Comparison of ENCODE assay signal across 8 cellular contexts in the genomic region with DNA sequence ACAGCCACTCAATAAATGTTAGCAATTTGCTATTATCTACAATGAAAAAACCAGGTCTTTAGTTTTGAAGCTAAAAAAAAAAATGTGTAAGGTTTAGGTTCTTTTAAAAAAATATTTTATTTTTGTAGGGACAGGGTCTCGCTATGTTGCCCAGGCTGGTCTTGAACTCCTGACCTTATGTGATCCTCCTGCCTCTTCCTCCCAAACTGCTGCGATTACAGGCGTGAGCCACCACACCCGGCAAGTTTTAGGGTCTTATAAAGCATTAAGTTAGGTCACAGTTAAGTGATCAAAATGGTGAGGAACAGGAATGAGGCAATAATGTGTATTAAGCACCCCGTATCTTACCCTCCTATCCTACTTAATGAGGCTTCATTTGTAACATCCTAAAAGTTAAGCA. TPM values are rescaled to one million over a fixed set of nuclear protein-coding genes. Genes with fewer than 3 reads are reported as not detected.
DNase-seq lines count a peak whose midpoint lies in the region; ATAC-seq and TF ChIP-seq lines count a peak whose summit lies in the region.

No MANE protein-coding gene starts in this region.

- peaks cover 28% of the 10 kb centered on the region for H3K4me1 Mint-ChIP-seq in activated CD4-positive, alpha-beta T cell treated with anti-CD3 and anti-CD28 coated beads, Interleukin-2, amount 10 ng/mL, durations not matched to agents 7 days and 5 days
- H3K4me1 Mint-ChIP-seq in central memory CD8-positive, alpha-beta T cell: peaks cover 27% of the 10 kb centered on the region
- H3K4me1 Mint-ChIP-seq in natural killer cell: peaks cover 41 to 49% of the 10 kb centered on the region in 2 donors

- H3K27me3 ChIP-seq in HL-60 (ENCODE audit: insufficient read depth, poor library complexity, severe bottlenecking): no peaks in the 10 kb centered on the region

- CTCF ChIA-PET in activated CD4-positive, alpha-beta T cell treated with anti-CD3 and anti-CD28 coated beads, Interleukin-2, amount 10 ng/mL, durations not matched to agents 7 days and 5 days (lab: Charles Lee): no interaction called here

- POLR2A ChIA-PET in activated CD4-positive, alpha-beta T cell treated with anti-CD3 and anti-CD28 coated beads, Interleukin-2, amount 10 ng/mL, durations not matched to agents 7 days and 5 days (lab: Charles Lee): no interaction called here

- H3K27ac ChIP-seq in HL-60 (replicated peaks): peak overlapping the region; percentile 77

- peaks cover 25% of the 10 kb centered on the region for H3K36me3 Mint-ChIP-seq in activated CD4-positive, alpha-beta T cell treated with anti-CD3 and anti-CD28 coated beads, Interleukin-2, amount 10 ng/mL, durations not matched to agents 7 days and 5 days (ENCODE audit: low read depth)
- H3K36me3 Mint-ChIP-seq in central memory CD8-positive, alpha-beta T cell (ENCODE audit: insufficient read depth): peaks cover 14% of the 10 kb centered on the region
- no peaks in the 10 kb centered on the region for H3K36me3 Mint-ChIP-seq in natural killer cell

- peak overlapping the region; percentile 93 for H3K27ac Mint-ChIP-seq in activated CD4-positive, alpha-beta T cell treated with anti-CD3 and anti-CD28 coated beads, Interleukin-2, amount 10 ng/mL, durations not matched to agents 7 days and 5 days
- H3K27ac Mint-ChIP-seq in central memory CD8-positive, alpha-beta T cell (ENCODE audit: low read depth): peak overlapping the region; percentile 92
- H3K27ac Mint-ChIP-seq in natural killer cell: peak overlapping the region; percentile 95 to 98

- intact Hi-C loops in natural killer cell (cut with micrococcal nuclease): no loop called here

- peak; percentile 7 for ATAC-seq in central memory CD8-positive, alpha-beta T cell (replicated peaks; ENCODE audit: extremely low read depth, poor library complexity, severe bottlenecking)
- peak; percentile 3 to 21 (median 5) for ATAC-seq in natural killer cell

- DNase-seq in activated CD4-positive, alpha-beta T cell treated with anti-CD3 and anti-CD28 coated beads, Interleukin-2, amount 10 ng/mL, durations not matched to agents 7 days and 5 days: no peak
- no peak for DNase-seq in activated CD4-positive, alpha-beta T cell treated with anti-CD3 and anti-CD28 coated beads, Interleukin-2, amount 50 U/mL, for 48 hours
- DNase-seq in HL-60 (ENCODE audit: low read depth in 1 of 2, low spot score in 1 of 2) (no peak), natural killer cell (no peak), NCI-H146 treated with DMSO at 0.1 percent for 48 hours (lab: John Stamatoyannopoulos, UW; ENCODE audit: unreplicated experiment) (no peak), foreskin melanocyte (no peak), NCI-H82 (lab: John Stamatoyannopoulos, UW) (no peak)
- DNase-seq in central memory CD8-positive, alpha-beta T cell (ENCODE audit: low spot score in 2 of 2): no peak

- H3K9me3 Mint-ChIP-seq in activated CD4-positive, alpha-beta T cell treated with anti-CD3 and anti-CD28 coated beads, Interleukin-2, amount 10 ng/mL, durations not matched to agents 7 days and 5 days: peaks cover 22% of the 10 kb centered on the region
- no peaks in the 10 kb centered on the region for H3K9me3 Mint-ChIP-seq in central memory CD8-positive, alpha-beta T cell
- no peaks in the 10 kb centered on the region for H3K9me3 Mint-ChIP-seq in natural killer cell

- H3K4me3 ChIP-seq in HL-60 (replicated peaks; ENCODE audit: insufficient read depth, low read length): peak overlapping the region; percentile 88

- peaks cover 8% of the 10 kb centered on the region for H3K27me3 Mint-ChIP-seq in activated CD4-positive, alpha-beta T cell treated with anti-CD3 and anti-CD28 coated beads, Interleukin-2, amount 10 ng/mL, durations not matched to agents 7 days and 5 days
- H3K27me3 Mint-ChIP-seq in central memory CD8-positive, alpha-beta T cell: no peaks in the 10 kb centered on the region
- peaks cover 5 to 12% of the 10 kb centered on the region in 2 donors for H3K27me3 Mint-ChIP-seq in natural killer cell (ENCODE audit: low read depth in 2 of 2)

- peak overlapping the region; percentile 97 for H3K4me3 Mint-ChIP-seq in activated CD4-positive, alpha-beta T cell treated with anti-CD3 and anti-CD28 coated beads, Interleukin-2, amount 10 ng/mL, durations not matched to agents 7 days and 5 days
- H3K4me3 Mint-ChIP-seq in central memory CD8-positive, alpha-beta T cell: peak overlapping the region; percentile 93
- H3K4me3 Mint-ChIP-seq in natural killer cell: peak overlapping the region; percentile 99

- no peak for TF ChIP-seq CTCF in HL-60 (IDR thresholded peaks at IDR 0.05; ENCODE audit: insufficient read depth, low read length)
- TF ChIP-seq CTCF in natural killer cell (IDR thresholded peaks at IDR 0.05): no peak

RNA-seq across cellular contexts. Expression of gene SEM1, which starts 0.8 kb away (rescaled TPM):
- 10 to 100 TPM; 40.3 to 45.3 TPM for total RNA-seq in activated CD4-positive, alpha-beta T cell treated with anti-CD3 and anti-CD28 coated beads, Interleukin-2, amount 10 ng/mL, durations not matched to agents 7 days and 5 days
- total RNA-seq in natural killer cell: 10 to 100 TPM; 17.0 to 22.7 (median 17.4) TPM
